ENCODE assay signal across 1 cellular context in the genomic region with DNA sequence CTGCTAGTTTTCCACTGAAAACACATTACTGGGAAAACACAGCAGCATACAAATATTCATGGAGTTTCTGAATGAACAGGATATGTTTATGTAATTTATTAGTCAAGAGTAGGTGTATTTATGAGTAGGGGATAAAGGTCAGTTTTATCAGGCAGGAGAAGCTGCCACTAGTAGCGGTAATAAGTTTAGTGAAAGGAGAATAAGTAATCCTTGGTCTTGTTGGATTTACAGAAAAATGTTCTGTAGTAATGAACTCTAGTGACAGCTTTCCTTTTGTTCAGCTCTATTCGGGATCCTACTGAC.
TF ChIP-seq lines count a peak whose summit lies in the region.

No MANE protein-coding gene starts in this region.

TF ChIP-seq in SK-N-SH, 30 proteins besides CTCF, POLR2A, EP300 and RAD21 (continued from another document):
- TF ChIP-seq RCOR1 (IDR thresholded peaks at IDR 0.05; ENCODE audit: low read length): no peak
- no peak for TF ChIP-seq SIN3A (IDR thresholded peaks at IDR 0.05; ENCODE audit: borderline replicate concordance, low read depth, low read length)
- no peak for TF ChIP-seq YY1 (IDR thresholded peaks at IDR 0.05; ENCODE audit: low read depth)
- no peak for TF ChIP-seq TEAD4 (IDR thresholded peaks at IDR 0.05; ENCODE audit: borderline replicate concordance, insufficient read depth)
- no peak for TF ChIP-seq GATA2 (CRISPR knock-in tag; IDR thresholded peaks at IDR 0.05)
- TF ChIP-seq, protein P1, sequence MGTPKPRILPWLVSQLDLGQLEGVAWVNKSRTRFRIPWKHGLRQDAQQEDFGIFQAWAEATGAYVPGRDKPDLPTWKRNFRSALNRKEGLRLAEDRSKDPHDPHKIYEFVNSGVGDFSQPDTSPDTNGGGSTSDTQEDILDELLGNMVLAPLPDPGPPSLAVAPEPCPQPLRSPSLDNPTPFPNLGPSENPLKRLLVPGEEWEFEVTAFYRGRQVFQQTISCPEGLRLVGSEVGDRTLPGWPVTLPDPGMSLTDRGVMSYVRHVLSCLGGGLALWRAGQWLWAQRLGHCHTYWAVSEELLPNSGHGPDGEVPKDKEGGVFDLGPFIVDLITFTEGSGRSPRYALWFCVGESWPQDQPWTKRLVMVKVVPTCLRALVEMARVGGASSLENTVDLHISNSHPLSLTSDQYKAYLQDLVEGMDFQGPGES (IDR thresholded peaks at IDR 0.05; ENCODE audit: low read depth, low read length): no peak
- TF ChIP-seq, protein P2, sequence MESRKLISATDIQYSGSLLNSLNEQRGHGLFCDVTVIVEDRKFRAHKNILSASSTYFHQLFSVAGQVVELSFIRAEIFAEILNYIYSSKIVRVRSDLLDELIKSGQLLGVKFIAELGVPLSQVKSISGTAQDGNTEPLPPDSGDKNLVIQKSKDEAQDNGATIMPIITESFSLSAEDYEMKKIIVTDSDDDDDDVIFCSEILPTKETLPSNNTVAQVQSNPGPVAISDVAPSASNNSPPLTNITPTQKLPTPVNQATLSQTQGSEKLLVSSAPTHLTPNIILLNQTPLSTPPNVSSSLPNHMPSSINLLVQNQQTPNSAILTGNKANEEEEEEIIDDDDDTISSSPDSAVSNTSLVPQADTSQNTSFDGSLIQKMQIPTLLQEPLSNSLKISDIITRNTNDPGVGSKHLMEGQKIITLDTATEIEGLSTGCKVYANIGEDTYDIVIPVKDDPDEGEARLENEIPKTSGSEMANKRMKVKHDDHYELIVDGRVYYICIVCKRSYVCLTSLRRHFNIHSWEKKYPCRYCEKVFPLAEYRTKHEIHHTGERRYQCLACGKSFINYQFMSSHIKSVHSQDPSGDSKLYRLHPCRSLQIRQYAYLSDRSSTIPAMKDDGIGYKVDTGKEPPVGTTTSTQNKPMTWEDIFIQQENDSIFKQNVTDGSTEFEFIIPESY (IDR thresholded peaks at IDR 0.05; ENCODE audit: borderline replicate concordance, low read depth): no peak
- no peak for TF ChIP-seq JUND (IDR thresholded peaks at IDR 0.05)
